1 cellular context compared by ENCODE assay signal in genomic region chr11:75768112-75768908, GRCh38.
TF ChIP-seq lines count a peak whose summit lies in the region.

Gene DGAT2 (plus strand): TSS chr11:75768778. CDS start chr11:75768992, 214 bp downstream.

TF ChIP-seq in HCT116, 20 proteins besides CTCF, POLR2A, EP300 and RAD21 (continued from another document):
- no peak for TF ChIP-seq REST (IDR thresholded peaks at IDR 0.05; ENCODE audit: low read depth)
- peak; percentile 59 for TF ChIP-seq POLR2AphosphoS5 (IDR thresholded peaks at IDR 0.05; ENCODE audit: low read depth, low read length)
- peak; percentile 66; the same call in 1 of the 2 replicates for TF ChIP-seq CBX3 (IDR thresholded peaks at IDR 0.05; ENCODE audit: low read depth)
